In the genomic region with DNA sequence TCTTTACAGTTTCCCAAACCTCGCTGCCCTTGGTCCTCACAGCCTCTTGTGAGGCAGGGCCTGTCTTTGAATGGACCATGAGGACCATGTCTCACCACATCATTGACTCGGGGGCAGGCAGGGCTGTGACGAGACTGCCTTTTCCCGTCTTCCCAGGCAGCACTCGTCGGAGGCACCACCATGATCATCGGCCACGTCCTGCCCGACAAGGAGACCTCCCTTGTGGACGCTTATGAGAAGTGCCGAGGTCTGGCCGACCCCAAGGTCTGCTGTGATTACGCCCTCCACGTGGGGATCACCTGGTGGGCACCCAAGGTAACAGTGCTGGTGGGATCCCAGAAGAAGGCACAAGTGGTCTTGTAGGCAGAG, we compare ENCODE assay signal across 1 cellular context.
TF ChIP-seq lines count a peak whose summit lies in the region.

No MANE protein-coding gene starts in this region.

TF ChIP-seq in H1, 55 proteins besides CTCF, POLR2A, EP300 and RAD21:
- TF ChIP-seq CBX8 (IDR thresholded peaks at IDR 0.05; ENCODE audit: borderline replicate concordance, low read depth, low read length): no peak
- no peak for TF ChIP-seq TCF12 (IDR thresholded peaks at IDR 0.05; ENCODE audit: low read depth, low read length)
- TF ChIP-seq POLR2AphosphoS5 (IDR thresholded peaks at IDR 0.05; ENCODE audit: low read depth, low read length): no peak
- TF ChIP-seq POU5F1 (IDR thresholded peaks at IDR 0.05; ENCODE audit: low read depth, low read length): no peak
- no peak for TF ChIP-seq BRCA1 (IDR thresholded peaks at IDR 0.05; ENCODE audit: low read depth, low read length)
- TF ChIP-seq ASH2L (IDR thresholded peaks at IDR 0.05; ENCODE audit: low read length): no peak
- TF ChIP-seq, protein P1, sequence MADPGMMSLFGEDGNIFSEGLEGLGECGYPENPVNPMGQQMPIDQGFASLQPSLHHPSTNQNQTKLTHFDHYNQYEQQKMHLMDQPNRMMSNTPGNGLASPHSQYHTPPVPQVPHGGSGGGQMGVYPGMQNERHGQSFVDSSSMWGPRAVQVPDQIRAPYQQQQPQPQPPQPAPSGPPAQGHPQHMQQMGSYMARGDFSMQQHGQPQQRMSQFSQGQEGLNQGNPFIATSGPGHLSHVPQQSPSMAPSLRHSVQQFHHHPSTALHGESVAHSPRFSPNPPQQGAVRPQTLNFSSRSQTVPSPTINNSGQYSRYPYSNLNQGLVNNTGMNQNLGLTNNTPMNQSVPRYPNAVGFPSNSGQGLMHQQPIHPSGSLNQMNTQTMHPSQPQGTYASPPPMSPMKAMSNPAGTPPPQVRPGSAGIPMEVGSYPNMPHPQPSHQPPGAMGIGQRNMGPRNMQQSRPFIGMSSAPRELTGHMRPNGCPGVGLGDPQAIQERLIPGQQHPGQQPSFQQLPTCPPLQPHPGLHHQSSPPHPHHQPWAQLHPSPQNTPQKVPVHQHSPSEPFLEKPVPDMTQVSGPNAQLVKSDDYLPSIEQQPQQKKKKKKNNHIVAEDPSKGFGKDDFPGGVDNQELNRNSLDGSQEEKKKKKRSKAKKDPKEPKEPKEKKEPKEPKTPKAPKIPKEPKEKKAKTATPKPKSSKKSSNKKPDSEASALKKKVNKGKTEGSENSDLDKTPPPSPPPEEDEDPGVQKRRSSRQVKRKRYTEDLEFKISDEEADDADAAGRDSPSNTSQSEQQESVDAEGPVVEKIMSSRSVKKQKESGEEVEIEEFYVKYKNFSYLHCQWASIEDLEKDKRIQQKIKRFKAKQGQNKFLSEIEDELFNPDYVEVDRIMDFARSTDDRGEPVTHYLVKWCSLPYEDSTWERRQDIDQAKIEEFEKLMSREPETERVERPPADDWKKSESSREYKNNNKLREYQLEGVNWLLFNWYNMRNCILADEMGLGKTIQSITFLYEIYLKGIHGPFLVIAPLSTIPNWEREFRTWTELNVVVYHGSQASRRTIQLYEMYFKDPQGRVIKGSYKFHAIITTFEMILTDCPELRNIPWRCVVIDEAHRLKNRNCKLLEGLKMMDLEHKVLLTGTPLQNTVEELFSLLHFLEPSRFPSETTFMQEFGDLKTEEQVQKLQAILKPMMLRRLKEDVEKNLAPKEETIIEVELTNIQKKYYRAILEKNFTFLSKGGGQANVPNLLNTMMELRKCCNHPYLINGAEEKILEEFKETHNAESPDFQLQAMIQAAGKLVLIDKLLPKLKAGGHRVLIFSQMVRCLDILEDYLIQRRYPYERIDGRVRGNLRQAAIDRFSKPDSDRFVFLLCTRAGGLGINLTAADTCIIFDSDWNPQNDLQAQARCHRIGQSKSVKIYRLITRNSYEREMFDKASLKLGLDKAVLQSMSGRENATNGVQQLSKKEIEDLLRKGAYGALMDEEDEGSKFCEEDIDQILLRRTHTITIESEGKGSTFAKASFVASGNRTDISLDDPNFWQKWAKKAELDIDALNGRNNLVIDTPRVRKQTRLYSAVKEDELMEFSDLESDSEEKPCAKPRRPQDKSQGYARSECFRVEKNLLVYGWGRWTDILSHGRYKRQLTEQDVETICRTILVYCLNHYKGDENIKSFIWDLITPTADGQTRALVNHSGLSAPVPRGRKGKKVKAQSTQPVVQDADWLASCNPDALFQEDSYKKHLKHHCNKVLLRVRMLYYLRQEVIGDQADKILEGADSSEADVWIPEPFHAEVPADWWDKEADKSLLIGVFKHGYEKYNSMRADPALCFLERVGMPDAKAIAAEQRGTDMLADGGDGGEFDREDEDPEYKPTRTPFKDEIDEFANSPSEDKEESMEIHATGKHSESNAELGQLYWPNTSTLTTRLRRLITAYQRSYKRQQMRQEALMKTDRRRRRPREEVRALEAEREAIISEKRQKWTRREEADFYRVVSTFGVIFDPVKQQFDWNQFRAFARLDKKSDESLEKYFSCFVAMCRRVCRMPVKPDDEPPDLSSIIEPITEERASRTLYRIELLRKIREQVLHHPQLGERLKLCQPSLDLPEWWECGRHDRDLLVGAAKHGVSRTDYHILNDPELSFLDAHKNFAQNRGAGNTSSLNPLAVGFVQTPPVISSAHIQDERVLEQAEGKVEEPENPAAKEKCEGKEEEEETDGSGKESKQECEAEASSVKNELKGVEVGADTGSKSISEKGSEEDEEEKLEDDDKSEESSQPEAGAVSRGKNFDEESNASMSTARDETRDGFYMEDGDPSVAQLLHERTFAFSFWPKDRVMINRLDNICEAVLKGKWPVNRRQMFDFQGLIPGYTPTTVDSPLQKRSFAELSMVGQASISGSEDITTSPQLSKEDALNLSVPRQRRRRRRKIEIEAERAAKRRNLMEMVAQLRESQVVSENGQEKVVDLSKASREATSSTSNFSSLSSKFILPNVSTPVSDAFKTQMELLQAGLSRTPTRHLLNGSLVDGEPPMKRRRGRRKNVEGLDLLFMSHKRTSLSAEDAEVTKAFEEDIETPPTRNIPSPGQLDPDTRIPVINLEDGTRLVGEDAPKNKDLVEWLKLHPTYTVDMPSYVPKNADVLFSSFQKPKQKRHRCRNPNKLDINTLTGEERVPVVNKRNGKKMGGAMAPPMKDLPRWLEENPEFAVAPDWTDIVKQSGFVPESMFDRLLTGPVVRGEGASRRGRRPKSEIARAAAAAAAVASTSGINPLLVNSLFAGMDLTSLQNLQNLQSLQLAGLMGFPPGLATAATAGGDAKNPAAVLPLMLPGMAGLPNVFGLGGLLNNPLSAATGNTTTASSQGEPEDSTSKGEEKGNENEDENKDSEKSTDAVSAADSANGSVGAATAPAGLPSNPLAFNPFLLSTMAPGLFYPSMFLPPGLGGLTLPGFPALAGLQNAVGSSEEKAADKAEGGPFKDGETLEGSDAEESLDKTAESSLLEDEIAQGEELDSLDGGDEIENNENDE (IDR thresholded peaks at IDR 0.05; ENCODE audit: insufficient replicate concordance, low read length): no peak
